12 cellular contexts compared by ENCODE assay signal in the genomic region with DNA sequence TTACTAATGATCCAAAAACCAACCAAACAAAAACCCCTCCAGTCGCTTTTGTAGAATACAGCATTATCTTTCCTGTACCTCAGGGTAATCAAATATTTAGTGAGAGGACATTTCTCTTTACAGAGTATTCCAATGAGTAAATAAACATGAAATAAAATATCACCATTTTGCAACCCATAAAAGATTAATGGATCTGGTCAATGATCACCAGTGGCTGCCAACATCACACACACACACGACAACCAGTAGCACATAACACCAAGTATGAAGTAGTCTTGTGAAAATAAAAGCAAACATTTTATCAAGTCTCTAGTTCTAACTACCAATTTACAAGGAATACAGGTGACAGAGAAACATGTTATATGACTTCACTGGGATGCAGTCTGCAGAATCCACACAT.
A peak's percentile ranks its signal among the peaks of the same experiment; 100 is the strongest.
DNase-seq lines count a peak whose midpoint lies in the region; ATAC-seq and TF ChIP-seq lines count a peak whose summit lies in the region.
"Had no signal": no experiment of that assay in that cellular context is flagged by ENCODE, and none has a peak within 500 bp of the region (broad histone marks: within the 10 kb centered on the region; RNA-seq: fewer than 3 reads in every experiment).

No MANE protein-coding gene starts in this region.

- TF ChIP-seq CTCF in 22Rv1 (IDR thresholded peaks at IDR 0.05) (no peak), VCaP (conservative IDR thresholded peaks at IDR 0.05) (no peak)

- DNase-seq in NCI-H2029 (lab: John Stamatoyannopoulos, UW) = peak; percentile 9
- peak; percentile 34 for DNase-seq in NCI-H748 treated with DMSO at 0.1 percent for 48 hours (lab: John Stamatoyannopoulos, UW)
- no peak for DNase-seq in Right ventricle myocardium superior
- no peak for DNase-seq in SHP77 treated with DMSO at 0.1 percent for 48 hours (lab: John Stamatoyannopoulos, UW)
- no peak for DNase-seq in stimulated activated naive CD8-positive, alpha-beta T cell treated with anti-CD3 and anti-CD28 coated beads, Interleukin-15, Interleukin-2, amounts not matched to agents 100 U/mL and 50 U/mL, for 24 hours
- DNase-seq: Caco-2; CD4-positive, alpha-beta T cell; GM23248 had no signal

- peak overlapping the region; percentile 65 for H3K27ac ChIP-seq in 22Rv1
- H3K27ac ChIP-seq in VCaP = peak overlapping the region; percentile 91
- H3K27ac ChIP-seq: BLaER1 treated with 17β-estradiol and CSF1 and Interleukin-3, amounts not matched to agents 10 nM and 100 nM; GM23248 had no signal

- ATAC-seq in Right ventricle myocardium superior (ENCODE audit: poor library complexity) = no peak
- no peak for ATAC-seq in GM21423 (IDR thresholded peaks at IDR 0.05; ENCODE audit: unreplicated experiment)
- no peak for ATAC-seq in stimulated activated naive CD8-positive, alpha-beta T cell treated with anti-CD3 and anti-CD28 coated beads, Interleukin-15, Interleukin-2, amounts not matched to agents 100 U/mL and 50 U/mL, for 24 hours

- intact Hi-C loops in Right ventricle myocardium superior (cut with DNase I) = loop anchor here (5.0 to 10.0 kb wide), 2 partner anchors 106 to 744 kb away; no protein-coding TSS in a partner anchor

Comparison
In these comparisons a context has a peak if more than half of its experiments do, and no peak if none do; other contexts are left out.
1. DNase-seq: peak in NCI-H2029 (single experiment) and NCI-H748 treated with DMSO at 0.1 percent for 48 hours (single experiment); none in Right ventricle myocardium superior (single experiment), SHP77 treated with DMSO at 0.1 percent for 48 hours (single experiment) and stimulated activated naive CD8-positive, alpha-beta T cell treated with anti-CD3 and anti-CD28 coated beads, Interleukin-15, Interleukin-2, amounts not matched to agents 100 U/mL and 50 U/mL, for 24 hours (single experiment).